8 cellular contexts compared by ENCODE assay signal in the genomic region with DNA sequence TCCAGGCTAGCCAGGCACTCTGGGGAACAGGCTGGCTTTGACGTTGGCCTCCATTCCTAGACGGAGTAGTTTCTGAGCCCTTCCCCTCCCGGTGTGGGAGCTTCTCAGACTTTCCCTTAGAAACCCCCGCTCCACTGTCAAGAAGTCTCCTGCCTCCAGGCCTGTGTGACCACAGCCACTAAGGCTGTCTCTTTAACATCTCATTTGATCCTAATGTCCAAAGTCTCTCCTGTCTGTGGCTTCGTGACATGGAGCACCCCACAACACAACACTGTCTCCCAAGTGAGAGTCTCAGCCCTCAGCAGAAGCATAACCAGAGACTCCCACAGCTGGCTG. TPM values are rescaled to one million over a fixed set of nuclear protein-coding genes. Genes with fewer than 3 reads are reported as not detected.
DNase-seq lines count a peak whose midpoint lies in the region; ATAC-seq and TF ChIP-seq lines count a peak whose summit lies in the region.

No MANE protein-coding gene starts in this region.

- no peaks in the 10 kb centered on the region for H3K9me3 ChIP-seq in SJCRH30 (replicated peaks)
- no peaks in the 10 kb centered on the region for H3K9me3 ChIP-seq in suprapubic skin

- H3K4me1 ChIP-seq in SJCRH30 (peaks cover 62% of the 10 kb centered on the region), suprapubic skin (peaks cover 100% of the 10 kb centered on the region)

- TF ChIP-seq POLR2A in suprapubic skin (IDR thresholded peaks at IDR 0.05) = no peak

- no peak overlapping the region for H3K4me3 ChIP-seq in SJCRH30
- H3K4me3 ChIP-seq in suprapubic skin = peak overlapping the region; percentile 96

- H3K27me3 Mint-ChIP-seq in T-helper 2 cell treated with Interferon-gamma antibody and Interleukin-4, amounts not matched to agents 5 μg/mL and 100 μg/mL, for 36 hours (ENCODE audit: low read depth) = no peaks in the 10 kb centered on the region
- peaks cover 50% of the 10 kb centered on the region for H3K27me3 Mint-ChIP-seq in glutamatergic neuron (ENCODE audit: unreplicated experiment)

- no peak for TF ChIP-seq EP300 in suprapubic skin (IDR thresholded peaks at IDR 0.05)

- H3K36me3 ChIP-seq in SJCRH30 (peaks cover 12% of the 10 kb centered on the region), suprapubic skin (peaks cover 42% of the 10 kb centered on the region)

- peaks cover 48% of the 10 kb centered on the region for H3K36me3 Mint-ChIP-seq in T-helper 2 cell treated with Interferon-gamma antibody and Interleukin-4, amounts not matched to agents 5 μg/mL and 100 μg/mL, for 36 hours (ENCODE audit: low read depth)
- no peaks in the 10 kb centered on the region for H3K36me3 Mint-ChIP-seq in glutamatergic neuron (ENCODE audit: unreplicated experiment)

- TF ChIP-seq CTCF in glutamatergic neuron (IDR thresholded peaks at IDR 0.05; ENCODE audit: partially characterized antibody, unreplicated experiment) = no peak
- TF ChIP-seq CTCF in suprapubic skin (IDR thresholded peaks at IDR 0.05) = no peak

- H3K4me3 Mint-ChIP-seq in T-helper 2 cell treated with Interferon-gamma antibody and Interleukin-4, amounts not matched to agents 5 μg/mL and 100 μg/mL, for 36 hours = peak overlapping the region; percentile 89
- H3K4me3 Mint-ChIP-seq in glutamatergic neuron (ENCODE audit: unreplicated experiment) = peak overlapping the region; percentile 97

- no peak for ATAC-seq in left colon

- no peak for DNase-seq in T-helper 2 cell treated with Interferon-gamma antibody and Interleukin-4, amounts not matched to agents 5 μg/mL and 100 μg/mL, for 36 hours (ENCODE audit: low spot score)
- DNase-seq in T-helper 2 cell = no peak
- no peak for DNase-seq in SJCRH30
- no peak for DNase-seq in glutamatergic neuron
- no peak for DNase-seq in suprapubic skin (ENCODE audit: low spot score in 2 of 2)
- no peak for DNase-seq in left colon
- DNase-seq in NCI-H1694 treated with DMSO at 0.1 percent for 48 hours (lab: John Stamatoyannopoulos, UW) = no peak
- no peak for DNase-seq in activated CD4-positive, alpha-beta T cell treated with anti-CD3 and anti-CD28 coated beads for 48 hours

- H3K4me1 Mint-ChIP-seq in T-helper 2 cell treated with Interferon-gamma antibody and Interleukin-4, amounts not matched to agents 5 μg/mL and 100 μg/mL, for 36 hours (ENCODE audit: low read depth) = peaks cover 63% of the 10 kb centered on the region
- H3K4me1 Mint-ChIP-seq in glutamatergic neuron (ENCODE audit: low read depth, unreplicated experiment) = peaks cover 77% of the 10 kb centered on the region

- H3K27ac ChIP-seq in SJCRH30 = peak overlapping the region; percentile 54
- peak overlapping the region; percentile 72 for H3K27ac ChIP-seq in suprapubic skin

- no peaks in the 10 kb centered on the region for H3K27me3 ChIP-seq in SJCRH30
- H3K27me3 ChIP-seq in suprapubic skin = no peaks in the 10 kb centered on the region

- peak overlapping the region; percentile 97 for H3K27ac Mint-ChIP-seq in T-helper 2 cell treated with Interferon-gamma antibody and Interleukin-4, amounts not matched to agents 5 μg/mL and 100 μg/mL, for 36 hours
- H3K27ac Mint-ChIP-seq in glutamatergic neuron (ENCODE audit: unreplicated experiment) = peak overlapping the region; percentile 99

- WGBS in suprapubic skin = 4% methylated on average over 5 of the region's 5 CpGs

- intact Hi-C loops in left colon (cut with DNase I, micrococcal nuclease) = no loop called here

- H3K9me3 Mint-ChIP-seq in T-helper 2 cell treated with Interferon-gamma antibody and Interleukin-4, amounts not matched to agents 5 μg/mL and 100 μg/mL, for 36 hours = no peaks in the 10 kb centered on the region
- peaks cover 36% of the 10 kb centered on the region for H3K9me3 Mint-ChIP-seq in glutamatergic neuron (ENCODE audit: unreplicated experiment)

RNA-seq across cellular contexts. Expression of a gene that starts 6.0 kb away (rescaled TPM):
- 4.4 TPM in 2 replicates for total RNA-seq in SJCRH30 (2014; rRNA removed; shearing (Covaris generic))
- 11.1 TPM for total RNA-seq in glutamatergic neuron (ENCODE audit: unreplicated experiment)
- 100 to 1,000 TPM in 2 of 4 donors, 10 to 100 TPM in 2; 69.1 to 234 (median 156) TPM for total RNA-seq in suprapubic skin
- 10 to 100 TPM; 19.2 to 33.7 TPM for total RNA-seq in left colon

RNA-seq across cellular contexts. Expression of a gene that starts 39.9 kb away (rescaled TPM):
- total RNA-seq in SJCRH30 (2014; rRNA removed; shearing (Covaris generic)) = 0.36 and 0.56 TPM in 2 replicates
- 7.8 TPM for total RNA-seq in glutamatergic neuron (ENCODE audit: unreplicated experiment)
- total RNA-seq in suprapubic skin = 10 to 100 TPM in 1 of 4 donors, 1 to 10 TPM in 3; 1.2 to 11.0 (median 4.7) TPM
- total RNA-seq in left colon = 1 to 10 TPM; 4.5 to 8.3 TPM

RNA-seq across cellular contexts. Expression of a gene that starts 39.9 kb away (rescaled TPM):
- total RNA-seq in SJCRH30 (2014; rRNA removed; shearing (Covaris generic)) = 21.0 and 23.1 TPM in 2 replicates
- total RNA-seq in glutamatergic neuron (ENCODE audit: unreplicated experiment) (44.6 TPM), suprapubic skin (100 to 1,000 TPM in 1 of 4 donors, 10 to 100 TPM in 3; 51.3 to 101 (median 73.8) TPM), left colon (100 to 1,000 TPM in 1 of 2 donors, 10 to 100 TPM in 1; 86.8 to 106 TPM)

RNA-seq across cellular contexts. Expression of a gene that starts 45.1 kb away (rescaled TPM):
- total RNA-seq in SJCRH30 (2014; rRNA removed; shearing (Covaris generic)) = 0.61 and 0.91 TPM in 2 replicates
- total RNA-seq in glutamatergic neuron (ENCODE audit: unreplicated experiment) (0.34 TPM), suprapubic skin (not detected), left colon (not detected)
